In the genomic region with DNA sequence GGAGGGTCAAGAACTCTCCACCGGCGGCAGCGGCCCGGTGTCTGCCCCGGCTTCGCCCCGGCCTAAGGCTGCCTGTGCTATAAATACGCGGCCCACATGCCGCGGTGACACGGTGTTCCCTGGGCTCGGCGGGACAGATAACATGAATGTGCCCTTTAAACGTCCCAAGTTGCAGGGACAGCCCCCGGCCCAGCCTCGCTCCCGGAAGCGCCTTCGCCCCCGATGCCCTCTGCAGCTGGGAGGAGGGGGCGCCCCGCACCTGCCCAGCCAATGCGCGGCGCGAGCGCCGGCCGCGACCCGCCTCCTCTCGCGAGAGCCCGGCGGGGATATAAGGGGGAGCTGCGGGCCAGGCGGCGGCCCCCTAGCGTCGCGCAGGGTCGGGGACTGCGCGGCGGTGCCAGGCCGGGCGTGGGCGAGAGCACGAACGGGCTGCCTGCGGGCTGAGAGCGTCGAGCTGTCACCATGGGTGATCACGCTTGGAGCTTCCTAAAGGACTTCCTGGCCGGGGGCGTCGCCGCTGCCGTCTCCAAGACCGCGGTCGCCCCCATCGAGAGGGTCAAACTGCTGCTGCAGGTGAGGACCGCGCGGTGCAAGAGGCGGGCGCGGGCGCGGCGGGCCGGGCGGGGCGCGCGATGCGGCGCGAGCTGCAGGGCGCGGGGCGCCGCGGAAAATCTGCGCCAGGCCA, we compare ENCODE assay signal across 8 cellular contexts. TPM values are rescaled to one million over a fixed set of nuclear protein-coding genes. Genes with fewer than 3 reads are reported as not detected.
DNase-seq lines count a peak whose midpoint lies in the region; ATAC-seq and TF ChIP-seq lines count a peak whose summit lies in the region.

A gene (plus strand): TSS at position 356 of the 685 bp plus-strand sequence. CDS start 107 bp downstream, at position 463.

- no peaks in the 10 kb centered on the region for H3K9me3 ChIP-seq in smooth muscle cell (replicated peaks; ENCODE audit: low read depth)

- H3K4me3 ChIP-seq in smooth muscle cell, result peak within 1 kb of the TSS; percentile 69

- no peaks in the 10 kb centered on the region for H3F3A ChIP-seq in smooth muscle cell (ENCODE audit: low read depth)

- H3K4me1 ChIP-seq in smooth muscle cell (ENCODE audit: low read depth), result peaks cover 13% of the 10 kb centered on the region

- in situ Hi-C loops in T47D (cut with HindIII; ENCODE audit: low pct_unique_long_range_greater_than_20kb, low sequenced_read_pairs), result no loop called here

- peak; percentile 97 for ATAC-seq in HG02852 (IDR thresholded peaks at IDR 0.05; ENCODE audit: unreplicated experiment)

- DNase-seq in NCI-H187 (lab: John Stamatoyannopoulos, UW), result peak; percentile 43 to 44
- no peak for DNase-seq in NCI-H187 treated with DMSO at 0.1 percent for 48 hours (lab: John Stamatoyannopoulos, UW)
- peak; percentile 35 for DNase-seq in NCI-H1694 (lab: John Stamatoyannopoulos, UW)
- DNase-seq in T47D (ENCODE audit: low read depth in 1 of 2, low spot score in 1 of 2), result peak; percentile 71 to 85
- peak; percentile 97 for DNase-seq in iPS-NIHi11 (ENCODE audit: low spot score)
- peak; percentile 16 for DNase-seq in smooth muscle cell (lab: John Stamatoyannopoulos, UW; ENCODE audit: unreplicated experiment)

- WGBS in smooth muscle cell (ENCODE audit: low lambda C conversion rate), result 1% methylated on average over 54 of the region's 87 CpGs

- TF ChIP-seq CTCF in VCaP (conservative IDR thresholded peaks at IDR 0.05) (peak; percentile 67), smooth muscle cell (IDR thresholded peaks at IDR 0.05; ENCODE audit: borderline replicate concordance, insufficient read depth, poor library complexity, severe bottlenecking) (peak; percentile 49)

- H3K27ac ChIP-seq in VCaP (peak within 1 kb of the TSS; percentile 87), smooth muscle cell (ENCODE audit: low read depth) (no peak within 1 kb of the TSS)

- H2AFZ ChIP-seq in smooth muscle cell (ENCODE audit: low read depth), result peak within 1 kb of the TSS; percentile 81

- no peaks in the 10 kb centered on the region for H4K20me1 ChIP-seq in smooth muscle cell (ENCODE audit: low read depth)

- peak within 1 kb of the TSS; percentile 90 for H3K4me2 ChIP-seq in smooth muscle cell

- H3K36me3 ChIP-seq in smooth muscle cell (ENCODE audit: low read depth), result no peaks in the 10 kb centered on the region

- no peaks in the 10 kb centered on the region for H3K79me2 ChIP-seq in smooth muscle cell (ENCODE audit: low read depth)

- no peaks in the 10 kb centered on the region for H3K27me3 ChIP-seq in smooth muscle cell (ENCODE audit: low read depth)

- peak within 1 kb of the TSS; percentile 4 for H3K9ac ChIP-seq in smooth muscle cell (ENCODE audit: low read depth)

RNA-seq across cellular contexts. Expression of the gene that starts here (rescaled TPM):
- total RNA-seq in smooth muscle cell, result 9.6 and 16.0 TPM in 2 replicates
- 19.0 and 50.7 TPM in 2 replicates for polyA plus RNA-seq in smooth muscle cell
